ENCODE assay signal across 9 cellular contexts in genomic region chr4:141134051-141134450, GRCh38. TPM values are rescaled to one million over a fixed set of nuclear protein-coding genes. Genes with fewer than 3 reads are reported as not detected.
DNase-seq lines count a peak whose midpoint lies in the region; ATAC-seq, FAIRE-seq and TF ChIP-seq lines count a peak whose summit lies in the region.
"Had no signal": no experiment of that assay in that cellular context is flagged by ENCODE, and none has a peak within 500 bp of the region (broad histone marks: within the 10 kb centered on the region; RNA-seq: fewer than 3 reads in every experiment).

No MANE protein-coding gene starts in this region.

- CTCF ChIA-PET in H1 (lab: Charles Lee; ENCODE audit: partially characterized antibody) = interaction anchor here (0.7 to 5.3 kb wide), 33 partner anchors 10 to 332 kb away, joined by 3 to 39 read pairs (median 5); no protein-coding TSS in a partner anchor

- peaks cover 0 to 2% of the 10 kb centered on the region in 2 experiments for H4K20me1 ChIP-seq in H1 (replicated peaks in 1 of 2; ENCODE audit: control insufficient read depth in 1 of 2, insufficient read depth in 2 of 2, low read length in 2 of 2)

- H3K36me3 ChIP-seq in H1 (ENCODE audit: control insufficient read depth in 2 of 4, insufficient read depth in 4 of 4, low read length in 3 of 4) (no peaks in the 10 kb centered on the region), neuron (ENCODE audit: insufficient read depth, low read length) (no peaks in the 10 kb centered on the region)

- no peak overlapping the region for H3K56ac ChIP-seq in H1 (replicated peaks; ENCODE audit: insufficient read length, low read depth, low read length)

- no peak for TF ChIP-seq EP300 in H1 (IDR thresholded peaks at IDR 0.05; ENCODE audit: borderline replicate concordance in 1 of 2, low read depth in 2 of 2, low read length in 2 of 2)

- H3K4me3 Mint-ChIP-seq in stimulated activated effector memory CD8-positive, alpha-beta T cell treated with anti-CD3 and anti-CD28 coated beads, Interleukin-12 subunit alpha, Interleukin-12 subunit beta, amount 100 ng/mL, for 72 hours = no peak overlapping the region

- H4K8ac ChIP-seq in H1 (ENCODE audit: extremely low read depth, insufficient read depth, low read length) = no peak overlapping the region

- POLR2A ChIA-PET in H1 (lab: Charles Lee; ENCODE audit: partially characterized antibody) = interaction anchor here (0.8 kb wide), 1 partner anchor 165 kb away, joined by 3 read pairs; no protein-coding TSS in a partner anchor

- H2AK5ac ChIP-seq in H1 (ENCODE audit: low read depth, low read length) = no peak overlapping the region

- H4K5ac ChIP-seq in H1 (ENCODE audit: insufficient read length, low read depth, low read length) = no peak overlapping the region

- H3K4me1 ChIP-seq in H1 (replicated peaks in 1 of 4; ENCODE audit: control insufficient read depth in 3 of 4, insufficient read depth in 4 of 4, low read length in 3 of 4) = peaks cover 0 to 7% (median 4%) of the 10 kb centered on the region in 4 experiments; a peak in 4 of 7 replicates
- H3K4me1 ChIP-seq in neuron (ENCODE audit: insufficient read depth, low read length) = peaks cover 20% of the 10 kb centered on the region

- no peak for TF ChIP-seq POLR2A in H1 (IDR thresholded peaks at IDR 0.05; ENCODE audit: control extremely low read depth in 1 of 2, low read depth in 2 of 2, low read length in 2 of 2)

- peaks cover 5% of the 10 kb centered on the region for H3K4me1 Mint-ChIP-seq in stimulated activated effector memory CD8-positive, alpha-beta T cell treated with anti-CD3 and anti-CD28 coated beads, Interleukin-12 subunit alpha, Interleukin-12 subunit beta, amount 100 ng/mL, for 72 hours

- no peaks in the 10 kb centered on the region for H3K79me2 ChIP-seq in H1 (ENCODE audit: control insufficient read depth in 1 of 2, insufficient read depth in 2 of 2, low read length in 2 of 2)

- no peak overlapping the region for H2BK5ac ChIP-seq in H1 (ENCODE audit: low read depth, low read length)

- no peaks in the 10 kb centered on the region for H3K79me1 ChIP-seq in H1 (ENCODE audit: low read depth, low read length)

- no peak for ATAC-seq in HG03159 (IDR thresholded peaks at IDR 0.05; ENCODE audit: unreplicated experiment)
- ATAC-seq in stimulated activated effector memory CD8-positive, alpha-beta T cell treated with anti-CD3 and anti-CD28 coated beads, Interleukin-12 subunit alpha, Interleukin-12 subunit beta, amount 100 ng/mL, for 72 hours = no peak

- H3K9me3 Mint-ChIP-seq in stimulated activated effector memory CD8-positive, alpha-beta T cell treated with anti-CD3 and anti-CD28 coated beads, Interleukin-12 subunit alpha, Interleukin-12 subunit beta, amount 100 ng/mL, for 72 hours = no peaks in the 10 kb centered on the region

- peak; percentile 30 for DNase-seq in NCI-H510A treated with DMSO at 0.1 percent for 48 hours (lab: John Stamatoyannopoulos, UW)
- no peak for DNase-seq in NCI-H510A (lab: John Stamatoyannopoulos, UW)
- peak; percentile 2 for DNase-seq in NCI-H1105 (lab: John Stamatoyannopoulos, UW)
- no peak for DNase-seq in H1 (ENCODE audit: low read depth in 1 of 2, low spot score in 2 of 2)
- no peak for DNase-seq in stimulated activated effector memory CD8-positive, alpha-beta T cell treated with anti-CD3 and anti-CD28 coated beads, Interleukin-12 subunit alpha, Interleukin-12 subunit beta, amount 100 ng/mL, for 72 hours (ENCODE audit: low spot score in 2 of 2)
- no peak for DNase-seq in pons (ENCODE audit: low spot score)

- H2BK120ac ChIP-seq in H1 (replicated peaks; ENCODE audit: low read depth, low read length) = no peak overlapping the region

- peak overlapping the region in 1 of 4 experiments; percentile 78; a peak in 2 of 8 replicates for H3K4me3 ChIP-seq in H1 (ENCODE audit: extremely low read depth in 1 of 4, insufficient read depth in 2 of 4, low read depth in 3 of 4, low read length in 4 of 4)
- no peak overlapping the region for H3K4me3 ChIP-seq in neuron (ENCODE audit: low read length)

- H3K27ac ChIP-seq in H1 (ENCODE audit: low read depth, low read length) = no peak overlapping the region
- H3K27ac ChIP-seq: SJSA1 had no signal

- H3K18ac ChIP-seq in H1 (ENCODE audit: extremely low read depth, low read length) = no peak overlapping the region

- no peak overlapping the region for H3K9ac ChIP-seq in H1 (replicated peaks in 1 of 4; ENCODE audit: extremely low read depth in 1 of 4, low read depth in 3 of 4, low read length in 3 of 4)

- no peak for FAIRE-seq in H1 (lab: Jason Lieb, UNC)

- H2AFZ ChIP-seq in H1 (ENCODE audit: low read length) (peak overlapping the region; percentile 96; the same call in 1 of the 2 replicates), neuron (ENCODE audit: low read depth, low read length) (peak overlapping the region; percentile 95)

- no peak overlapping the region for H3K4ac ChIP-seq in H1 (replicated peaks; ENCODE audit: insufficient read length, low read depth, low read length)

- H3K27me3 ChIP-seq in H1 (replicated peaks in 1 of 4; ENCODE audit: control insufficient read depth in 3 of 4, extremely low read depth in 1 of 4, insufficient read depth in 3 of 4, low read length in 3 of 4) = peaks cover 0 to 16% (median 13%) of the 10 kb centered on the region in 4 experiments; a peak in 5 of 7 replicates
- no peaks in the 10 kb centered on the region for H3K27me3 ChIP-seq in neuron (ENCODE audit: insufficient read depth, low read length)
- H3K27me3 ChIP-seq: SJSA1 had no signal

- H3K9me3 ChIP-seq in H1 (ENCODE audit: insufficient read depth in 2 of 2, low read depth in 1 of 2, low read length in 1 of 2) (no peaks in the 10 kb centered on the region), neuron (ENCODE audit: low read length) (no peaks in the 10 kb centered on the region)
- H3K9me3 ChIP-seq: SJSA1 had no signal

- H3K27ac Mint-ChIP-seq in stimulated activated effector memory CD8-positive, alpha-beta T cell treated with anti-CD3 and anti-CD28 coated beads, Interleukin-12 subunit alpha, Interleukin-12 subunit beta, amount 100 ng/mL, for 72 hours = no peak overlapping the region

- peaks cover 10% of the 10 kb centered on the region for H3K23me2 ChIP-seq in H1 (ENCODE audit: low read depth, low read length)

- H4K91ac ChIP-seq in H1 (replicated peaks; ENCODE audit: insufficient read length, low read length) = no peak overlapping the region

- no peak overlapping the region for H2BK15ac ChIP-seq in H1 (ENCODE audit: low read length)

- 73% methylated on average over 5 of the region's 5 CpGs; no CpG with 5 or more reads in 1 of the 2 experiments for WGBS in H1 (ENCODE audit: extremely low coverage in 1 of 2, insufficient coverage in 1 of 2, insufficient read length in 1 of 2, insufficient replicate concordance in 2 of 2, low coverage in 1 of 2, low lambda C conversion rate in 2 of 2, missing lambda C conversion rate in 1 of 2), 2 experiments

- no peak overlapping the region for H2BK20ac ChIP-seq in H1 (ENCODE audit: low read length)

- no peak for TF ChIP-seq CTCF in H1 (IDR thresholded peaks at IDR 0.05; ENCODE audit: control extremely low read depth in 1 of 3, insufficient read depth in 1 of 3, low read depth in 1 of 3, low read length in 3 of 3)

- H2BK12ac ChIP-seq in H1 (ENCODE audit: low read depth, low read length) = no peak overlapping the region

- TF ChIP-seq RAD21 in H1 (IDR thresholded peaks at IDR 0.05 in 1 of 2, conservative IDR thresholded peaks at IDR 0.05 in 1 of 2; ENCODE audit: low read depth in 2 of 2, low read length in 2 of 2) = no peak

- no peak overlapping the region for H3K14ac ChIP-seq in H1 (ENCODE audit: insufficient read length)

- peak overlapping the region; percentile 80 to 95; a peak in 2 of 4 replicates for H3K4me2 ChIP-seq in H1 (ENCODE audit: insufficient read depth in 1 of 2, low read depth in 2 of 2, low read length in 2 of 2)

- no peaks in the 10 kb centered on the region for H3K36me3 Mint-ChIP-seq in stimulated activated effector memory CD8-positive, alpha-beta T cell treated with anti-CD3 and anti-CD28 coated beads, Interleukin-12 subunit alpha, Interleukin-12 subunit beta, amount 100 ng/mL, for 72 hours

- no peak overlapping the region for H3K23ac ChIP-seq in H1 (ENCODE audit: insufficient read length)

TF ChIP-seq in H1, 55 proteins besides CTCF, POLR2A, EP300 and RAD21:
- no peak for TF ChIP-seq KDM5A (IDR thresholded peaks at IDR 0.05; ENCODE audit: low read length)
- no peak for TF ChIP-seq RNF2 (IDR thresholded peaks at IDR 0.05; ENCODE audit: borderline replicate concordance, low read depth, low read length, missing control alignments, poor library complexity, severe bottlenecking)
- TF ChIP-seq CHD1 (IDR thresholded peaks at IDR 0.05; ENCODE audit: low read depth, low read length) = no peak
- no peak for TF ChIP-seq NANOG (IDR thresholded peaks at IDR 0.05; ENCODE audit: insufficient read depth, low read depth, low read length, poor library complexity, severe bottlenecking)

RNA-seq across cellular contexts. Expression of gene RNF150, which starts 0.8 kb away (rescaled TPM):
- total RNA-seq in H1 (2021; fragmentation: NEBNext Ultra II Directional; extraction: Animal tissue kit (Norgen Biotek cat#: 25700)) = 4.8 and 6.3 TPM in 2 replicates
- 3.4 and 4.3 TPM in 2 replicates for polyA plus RNA-seq in H1 (2011; rRNA removed)
- polyA plus RNA-seq in H1 (2011; cell fraction: cytosol; rRNA removed) = 3.1 TPM
- 7.0 TPM for polyA plus RNA-seq in H1 (2011; cell fraction: nucleus; rRNA removed)
- 2.6 to 4.4 TPM (median 3.0 TPM) in 4 replicates for polyA plus RNA-seq in H1 (2012, experiment 1 of 2)
- polyA plus RNA-seq in H1 (2012, experiment 2 of 2) = 0.24 TPM
- 2.7 TPM for polyA plus RNA-seq in H1 (2013, experiment 1 of 2)
- polyA plus RNA-seq in H1 (2013, experiment 2 of 2) = 2.6 TPM
- 13.1 and 17.7 TPM in 2 replicates for polyA minus RNA-seq in H1 (2011; rRNA and poly(A)+ RNA removed)
- 5.7 TPM for polyA minus RNA-seq in H1 (2011; cell fraction: cytosol; rRNA and poly(A)+ RNA removed)
- polyA minus RNA-seq in H1 (2011; cell fraction: nucleus; rRNA and poly(A)+ RNA removed) = 18.4 TPM

Comparison
In these comparisons a context has a peak if more than half of its experiments do, and no peak if none do; other contexts are left out.
1. DNase-seq: peak in NCI-H510A treated with DMSO at 0.1 percent for 48 hours (single experiment) and NCI-H1105 (single experiment); none in NCI-H510A (single experiment), H1 (0 of 2), stimulated activated effector memory CD8-positive, alpha-beta T cell treated with anti-CD3 and anti-CD28 coated beads, Interleukin-12 subunit alpha, Interleukin-12 subunit beta, amount 100 ng/mL, for 72 hours (0 of 2) and pons (single experiment).